Comparison of ENCODE assay signal across 18 cellular contexts in genomic region chr9:74573792-74574191, GRCh38.
A peak's percentile ranks its signal among the peaks of the same experiment; 100 is the strongest.
DNase-seq lines count a peak whose midpoint lies in the region; ATAC-seq and TF ChIP-seq lines count a peak whose summit lies in the region.
"Had no signal": no experiment of that assay in that cellular context is flagged by ENCODE, and none has a peak within 500 bp of the region (broad histone marks: within the 10 kb centered on the region; RNA-seq: fewer than 3 reads in every experiment).

No MANE protein-coding gene starts in this region.

- WGBS in lower leg skin, 2 donors, result 70 to 74% methylated on average over 7 of the region's 7 CpGs

- no peak overlapping the region for H3K27ac ChIP-seq in BLaER1
- H3K27ac ChIP-seq in right atrium auricular region, result no peak overlapping the region
- H3K27ac ChIP-seq: RWPE1 had no signal

- no peak overlapping the region for H3K27ac Mint-ChIP-seq in activated naive CD8-positive, alpha-beta T cell treated with anti-CD3 and anti-CD28 coated beads for 36 hours
- H3K27ac Mint-ChIP-seq: activated CD8-positive, alpha-beta T cell treated with anti-CD3 and anti-CD28 coated beads for 36 hours; memory B cell; T-helper 2 cell treated with Interferon-gamma antibody and Interleukin-4, amounts not matched to agents 5 μg/mL and 100 μg/mL, for 36 hours had no signal

- H3K27me3 Mint-ChIP-seq in activated naive CD8-positive, alpha-beta T cell treated with anti-CD3 and anti-CD28 coated beads for 36 hours, result peaks cover 9% of the 10 kb centered on the region

- no peaks in the 10 kb centered on the region for H3K36me3 Mint-ChIP-seq in activated naive CD8-positive, alpha-beta T cell treated with anti-CD3 and anti-CD28 coated beads for 36 hours
- H3K36me3 Mint-ChIP-seq: memory B cell had no signal

- H3K27me3 ChIP-seq in BLaER1 (no peaks in the 10 kb centered on the region), right atrium auricular region (peaks cover 0 to 3% of the 10 kb centered on the region in 2 donors)

- H3K4me1 ChIP-seq in BLaER1, result peaks cover 47% of the 10 kb centered on the region
- no peaks in the 10 kb centered on the region for H3K4me1 ChIP-seq in right atrium auricular region

- ATAC-seq in GM21717 (IDR thresholded peaks at IDR 0.05; ENCODE audit: unreplicated experiment) (peak; percentile 71), HG03565 (IDR thresholded peaks at IDR 0.05; ENCODE audit: unreplicated experiment) (peak; percentile 65)
- ATAC-seq: activated CD8-positive, alpha-beta T cell treated with anti-CD3 and anti-CD28 coated beads for 36 hours had no signal

- H3K36me3 ChIP-seq in BLaER1 (peaks cover 25% of the 10 kb centered on the region; the same call in 1 of the 2 replicates), right atrium auricular region (no peaks in the 10 kb centered on the region)

- no peak for TF ChIP-seq POLR2A in lower leg skin (IDR thresholded peaks at IDR 0.05)

- H3K9ac ChIP-seq in BLaER1, result no peak overlapping the region

- DNase-seq in astrocyte of the hippocampus (ENCODE audit: low read depth, low spot score) (peak; percentile 40), NCI-H1930 (lab: John Stamatoyannopoulos, UW) (no peak), right atrium auricular region (ENCODE audit: low spot score) (no peak), lower leg skin (ENCODE audit: low spot score in 2 of 2) (no peak)
- DNase-seq in activated naive CD8-positive, alpha-beta T cell treated with anti-CD3 and anti-CD28 coated beads for 36 hours, result no peak
- DNase-seq: 8988T; activated CD8-positive, alpha-beta T cell treated with anti-CD3 and anti-CD28 coated beads for 36 hours; activated naive CD4-positive, alpha-beta T cell treated with Interleukin-2 at 50 U/mL for 16 hours; H7; Karpas-422; occipital lobe; trophoblast cell had no signal

- no peak overlapping the region for H3K4me3 Mint-ChIP-seq in activated naive CD8-positive, alpha-beta T cell treated with anti-CD3 and anti-CD28 coated beads for 36 hours
- H3K4me3 Mint-ChIP-seq: activated CD8-positive, alpha-beta T cell treated with anti-CD3 and anti-CD28 coated beads for 36 hours; memory B cell; T-helper 2 cell treated with Interferon-gamma antibody and Interleukin-4, amounts not matched to agents 5 μg/mL and 100 μg/mL, for 36 hours had no signal

- no peaks in the 10 kb centered on the region for H3K9me3 Mint-ChIP-seq in activated naive CD8-positive, alpha-beta T cell treated with anti-CD3 and anti-CD28 coated beads for 36 hours
- H3K9me3 Mint-ChIP-seq: activated CD8-positive, alpha-beta T cell treated with anti-CD3 and anti-CD28 coated beads for 36 hours; memory B cell; T-helper 2 cell treated with Interferon-gamma antibody and Interleukin-4, amounts not matched to agents 5 μg/mL and 100 μg/mL, for 36 hours had no signal

- H3K4me1 Mint-ChIP-seq in activated naive CD8-positive, alpha-beta T cell treated with anti-CD3 and anti-CD28 coated beads for 36 hours, result no peaks in the 10 kb centered on the region

- H3K4me2 ChIP-seq in BLaER1, result peak overlapping the region; percentile 47

- no peak for TF ChIP-seq CTCF in right atrium auricular region (IDR thresholded peaks at IDR 0.05)
- TF ChIP-seq CTCF in lower leg skin (IDR thresholded peaks at IDR 0.05), result no peak

- H3K9me3 ChIP-seq in BLaER1, result no peaks in the 10 kb centered on the region
- H3K9me3 ChIP-seq in right atrium auricular region, result no peaks in the 10 kb centered on the region

- no peak overlapping the region for H3K4me3 ChIP-seq in BLaER1
- no peak overlapping the region for H3K4me3 ChIP-seq in right atrium auricular region
- H3K4me3 ChIP-seq in lower leg skin (ENCODE audit: low read depth, poor library complexity, severe bottlenecking), result no peak overlapping the region

- intact Hi-C loops in lower leg skin (cut with DNase I; ENCODE audit: low total_unique reads), result no loop called here

- H4K20me1 ChIP-seq in BLaER1, result peaks cover 37% of the 10 kb centered on the region
